In the genomic region with DNA sequence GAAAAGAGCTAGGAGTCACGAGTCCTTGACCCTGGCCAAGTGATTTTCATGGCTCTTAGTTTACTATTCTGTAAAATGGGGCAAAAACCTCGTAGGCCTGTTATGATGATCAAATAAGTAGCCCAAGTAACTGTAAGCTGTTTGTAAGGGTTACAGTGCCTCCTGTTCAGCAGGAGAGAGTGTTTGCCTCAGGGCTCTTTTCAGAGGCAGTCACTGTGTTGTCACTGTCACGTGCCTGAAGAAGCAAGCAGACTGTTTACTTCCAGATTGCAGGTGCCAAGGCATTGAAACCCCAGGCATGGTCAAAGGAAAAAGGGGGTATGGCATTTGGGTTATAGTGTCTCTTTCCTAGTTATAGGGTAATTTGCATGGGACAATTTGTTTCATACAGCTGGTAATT, we compare ENCODE assay signal across 16 cellular contexts. TPM values are rescaled to one million over a fixed set of nuclear protein-coding genes. Genes with fewer than 3 reads are reported as not detected.
DNase-seq lines count a peak whose midpoint lies in the region; ATAC-seq and TF ChIP-seq lines count a peak whose summit lies in the region.
"Had no signal": no experiment of that assay in that cellular context is flagged by ENCODE, and none has a peak within 500 bp of the region (broad histone marks: within the 10 kb centered on the region; RNA-seq: fewer than 3 reads in every experiment).

No MANE protein-coding gene starts in this region.

- no peak for TF ChIP-seq CTCF in natural killer cell (IDR thresholded peaks at IDR 0.05)

- H3K27me3 Mint-ChIP-seq in natural killer cell (ENCODE audit: low read depth in 2 of 2): no peaks in the 10 kb centered on the region
- H3K27me3 Mint-ChIP-seq: CD4-positive, CD25-positive, alpha-beta regulatory T cell had no signal

- no peak overlapping the region for H3K27ac Mint-ChIP-seq in natural killer cell
- H3K27ac Mint-ChIP-seq: CD4-positive, CD25-positive, alpha-beta regulatory T cell; HFFc6 had no signal

- intact Hi-C loops in natural killer cell (cut with micrococcal nuclease): no loop called here

- H3K4me3 Mint-ChIP-seq in natural killer cell: no peak overlapping the region
- H3K4me3 Mint-ChIP-seq: CD4-positive, CD25-positive, alpha-beta regulatory T cell; HFFc6 had no signal

- H3K4me1 Mint-ChIP-seq in natural killer cell: peaks cover 6 to 30% of the 10 kb centered on the region in 2 donors

- no peaks in the 10 kb centered on the region for H3K36me3 Mint-ChIP-seq in natural killer cell

- H3K9me3 Mint-ChIP-seq in natural killer cell: no peaks in the 10 kb centered on the region
- H3K9me3 Mint-ChIP-seq: HFFc6 had no signal

- in situ Hi-C loops in G401 (cut with HindIII; ENCODE audit: low sequenced_read_pairs): no loop called here

- peak in 2 of 3 experiments; percentile 18 to 44 for DNase-seq in NCI-H1417 (lab: John Stamatoyannopoulos, UW)
- no peak for DNase-seq in NCI-H1417 treated with DMSO at 0.1 percent for 48 hours (lab: John Stamatoyannopoulos, UW)
- peak; percentile 6 for DNase-seq in G401 (ENCODE audit: low spot score)
- peak; percentile 71 for DNase-seq in NCI-H69 (lab: John Stamatoyannopoulos, UW)
- DNase-seq in foreskin melanocyte: peak; percentile 0
- DNase-seq in stimulated activated CD4-positive, alpha-beta T cell treated with anti-CD3 and anti-CD28 coated beads, Interleukin-4, amount 100 ng/mL, for 24 hours: no peak
- no peak for DNase-seq in natural killer cell
- DNase-seq: ACHN; CD4-positive, CD25-positive, alpha-beta regulatory T cell; DND-41; GOT3; HCEC 1CT; HFFc6 had no signal

- ATAC-seq in HG03520 (IDR thresholded peaks at IDR 0.05; ENCODE audit: unreplicated experiment) (no peak), natural killer cell (no peak)
- ATAC-seq: GM12878, HepG2 had no signal

RNA-seq across cellular contexts. Expression of a gene that starts 4.5 kb away (rescaled TPM):
- total RNA-seq in G401 (2014; rRNA removed; shearing (Covaris generic)): 0.68 and 1.6 TPM in 2 replicates
- total RNA-seq in natural killer cell: 1 to 10 TPM; 4.7 to 6.6 (median 6.3) TPM

RNA-seq across cellular contexts. Expression of a gene that starts 43.5 kb away (rescaled TPM):
- 103 and 137 TPM in 2 replicates for total RNA-seq in G401 (2014; rRNA removed; shearing (Covaris generic))
- total RNA-seq in natural killer cell: 10 to 100 TPM; 18.7 to 24.6 (median 19.9) TPM

Comparison
In these comparisons a context has a peak if more than half of its experiments do, and no peak if none do; other contexts are left out.
1. DNase-seq: peak in NCI-H1417 (2 of 3), G401 (single experiment), NCI-H69 (single experiment) and foreskin melanocyte (single experiment); none in NCI-H1417 treated with DMSO at 0.1 percent for 48 hours (single experiment), stimulated activated CD4-positive, alpha-beta T cell treated with anti-CD3 and anti-CD28 coated beads, Interleukin-4, amount 100 ng/mL, for 24 hours (single experiment) and natural killer cell (single experiment).